ENCODE assay signal across 7 cellular contexts in genomic region chr11:126303623-126304456, GRCh38.
DNase-seq lines count a peak whose midpoint lies in the region; ATAC-seq, FAIRE-seq and TF ChIP-seq lines count a peak whose summit lies in the region.

A gene with protein sequence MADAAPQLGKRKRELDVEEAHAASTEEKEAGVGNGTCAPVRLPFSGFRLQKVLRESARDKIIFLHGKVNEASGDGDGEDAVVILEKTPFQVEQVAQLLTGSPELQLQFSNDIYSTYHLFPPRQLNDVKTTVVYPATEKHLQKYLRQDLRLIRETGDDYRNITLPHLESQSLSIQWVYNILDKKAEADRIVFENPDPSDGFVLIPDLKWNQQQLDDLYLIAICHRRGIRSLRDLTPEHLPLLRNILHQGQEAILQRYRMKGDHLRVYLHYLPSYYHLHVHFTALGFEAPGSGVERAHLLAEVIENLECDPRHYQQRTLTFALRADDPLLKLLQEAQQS (plus strand): TSS chr11:126304060. CDS start chr11:126304081, 21 bp downstream.

- DNase-seq in GM18507 (ENCODE audit: extremely low spot score, insufficient read length, low read depth) (peak; percentile 86), NCI-H1930 (lab: John Stamatoyannopoulos, UW) (peak; percentile 81 to 89), T-helper 22 cell (ENCODE audit: low read depth) (peak; percentile 76), astrocyte of the cerebellum (ENCODE audit: low read depth) (peak; percentile 69), hepatic stellate cell (ENCODE audit: low spot score) (peak; percentile 98), retina (peak; percentile 98)

- no peak for TF ChIP-seq CTCF in astrocyte of the cerebellum (IDR thresholded peaks at IDR 0.05; ENCODE audit: low read depth, low read length, missing control alignments)

- in situ Hi-C loops in astrocyte of the cerebellum (cut with HindIII; ENCODE audit: low sequenced_read_pairs), result no loop called here

- ATAC-seq in HG02970 (IDR thresholded peaks at IDR 0.05; ENCODE audit: low FRiP score, unreplicated experiment), result peak; percentile 94

- peak within 1 kb of the TSS; percentile 73 for H3K4me3 ChIP-seq in astrocyte of the cerebellum (ENCODE audit: low read depth, low read length)

- peak; percentile 90 for FAIRE-seq in GM18507 (lab: Jason Lieb, UNC)

Comparison
In these comparisons a context has a peak if more than half of its experiments do, and no peak if none do; other contexts are left out.
1. Peak in every context shown above with its lines: DNase-seq, ATAC-seq and H3K4me3 ChIP-seq.